ENCODE assay signal across 8 cellular contexts in genomic region chr5:145946112-145946861, GRCh38. TPM values are rescaled to one million over a fixed set of nuclear protein-coding genes. Genes with fewer than 3 reads are reported as not detected.
A peak's percentile ranks its signal among the peaks of the same experiment; 100 is the strongest.
DNase-seq lines count a peak whose midpoint lies in the region; ATAC-seq, FAIRE-seq and TF ChIP-seq lines count a peak whose summit lies in the region.

No MANE protein-coding gene starts in this region.

- no peaks in the 10 kb centered on the region for H3K36me3 Mint-ChIP-seq in T-helper 1 cell treated with Interleukin-12 subunit alpha and Interleukin-12 subunit beta and Interleukin-4 antibody, amounts not matched to agents 30 μg/mL and 1 μg/mL, for 36 hours (ENCODE audit: low read depth)

- peaks cover 37% of the 10 kb centered on the region for H3K4me1 Mint-ChIP-seq in T-helper 1 cell treated with Interleukin-12 subunit alpha and Interleukin-12 subunit beta and Interleukin-4 antibody, amounts not matched to agents 30 μg/mL and 1 μg/mL, for 36 hours (ENCODE audit: low read depth)

- H3K4me3 Mint-ChIP-seq in T-helper 1 cell treated with Interleukin-12 subunit alpha and Interleukin-12 subunit beta and Interleukin-4 antibody, amounts not matched to agents 30 μg/mL and 1 μg/mL, for 36 hours, result peak overlapping the region; percentile 8

- TF ChIP-seq EP300 in A549 (IDR thresholded peaks at IDR 0.05), result no peak

- H3K9me3 Mint-ChIP-seq in T-helper 1 cell treated with Interleukin-12 subunit alpha and Interleukin-12 subunit beta and Interleukin-4 antibody, amounts not matched to agents 30 μg/mL and 1 μg/mL, for 36 hours, result no peaks in the 10 kb centered on the region

- H3K9me3 ChIP-seq in A549, result no peaks in the 10 kb centered on the region
- H3K9me3 ChIP-seq in heart right ventricle, result no peaks in the 10 kb centered on the region

- peaks cover 59% of the 10 kb centered on the region for H3K4me1 ChIP-seq in A549
- H3K4me1 ChIP-seq in heart right ventricle, result peaks cover 0 to 39% (median 15%) of the 10 kb centered on the region in 9 donors

- H3K4me2 ChIP-seq in A549, result peak overlapping the region; percentile 56

- POLR2A ChIA-PET in A549 (lab: Yijun Ruan, JAX), result interaction anchor here (0.9 to 1.0 kb wide), 2 partner anchors 17 to 21 kb away, joined by 3 read pairs; no protein-coding TSS in a partner anchor

- H3K4me3 ChIP-seq in A549 (no peak overlapping the region), heart right ventricle (no peak overlapping the region)

- no peak for TF ChIP-seq RAD21 in A549 (conservative IDR thresholded peaks at IDR 0.05 in 1 of 2, IDR thresholded peaks at IDR 0.05 in 1 of 2)

- H3K27me3 Mint-ChIP-seq in T-helper 1 cell treated with Interleukin-12 subunit alpha and Interleukin-12 subunit beta and Interleukin-4 antibody, amounts not matched to agents 30 μg/mL and 1 μg/mL, for 36 hours (ENCODE audit: low read depth), result peaks cover 49% of the 10 kb centered on the region

- intact Hi-C loops in heart right ventricle (cut with DNase I), result loop anchor here in 1 of 10 donors (5.0 kb wide), 1 partner anchor 101 kb away; no protein-coding TSS in a partner anchor

- H3K27ac ChIP-seq in A549 (peak overlapping the region; percentile 28 to 75), heart right ventricle (peak overlapping the region in 9 of 10 donors; percentile 4 to 62 (median 39))

- peak; percentile 77 for FAIRE-seq in A549 (lab: Jason Lieb, UNC)

- peak overlapping the region; percentile 32 for H3K27ac Mint-ChIP-seq in T-helper 1 cell treated with Interleukin-12 subunit alpha and Interleukin-12 subunit beta and Interleukin-4 antibody, amounts not matched to agents 30 μg/mL and 1 μg/mL, for 36 hours

- DNase-seq in A549 (ENCODE audit: low read depth in 1 of 2, low spot score in 1 of 2) (peak; percentile 41 to 66), heart right ventricle (peak; percentile 23 to 32), cortex of kidney (lab: John Stamatoyannopoulos, UW) (no peak), NCI-H1105 (lab: John Stamatoyannopoulos, UW) (no peak)
- DNase-seq in activated CD4-positive, alpha-beta T cell treated with anti-CD3 and anti-CD28 coated beads, Interleukin-2, amount 50 U/mL, for 4 hours, result no peak

- H3K27me3 ChIP-seq in heart right ventricle, result peaks cover 0 to 16% (median 0%) of the 10 kb centered on the region in 7 donors

- no peaks in the 10 kb centered on the region for H3K36me3 ChIP-seq in heart right ventricle

- ATAC-seq in A549, result peak; percentile 69 to 77
- peak; percentile 94 for ATAC-seq in GM19025 (IDR thresholded peaks at IDR 0.05; ENCODE audit: low read depth, unreplicated experiment)
- peak; percentile 93 for ATAC-seq in HG03108 (IDR thresholded peaks at IDR 0.05; ENCODE audit: unreplicated experiment)
- peak; percentile 70 to 91 (median 86) for ATAC-seq in heart right ventricle

- TF ChIP-seq POLR2A in A549 (IDR thresholded peaks at IDR 0.05; ENCODE audit: low read length), result no peak

- WGBS in A549 (ENCODE audit: missing lambda C conversion rate), result 32% methylated on average over 4 of the region's 4 CpGs
- WGBS in heart right ventricle, 2 donors, result 56 to 57% methylated on average over 4 of the region's 4 CpGs

- TF ChIP-seq CTCF in A549 (IDR thresholded peaks at IDR 0.05), result no peak
- no peak for TF ChIP-seq CTCF in heart right ventricle (IDR thresholded peaks at IDR 0.05)

- CTCF ChIA-PET in A549 (lab: Yijun Ruan, JAX), result interaction anchor here (0.8 to 1.9 kb wide), 4 partner anchors 28 to 105 kb away, joined by 3 to 4 read pairs (median 4); no protein-coding TSS in a partner anchor

TF ChIP-seq in A549, 52 proteins besides CTCF, POLR2A, EP300 and RAD21:
- TF ChIP-seq MAX (IDR thresholded peaks at IDR 0.05) (0 out of 2 replicates have a peak, but pooled peaks have one; percentile 26), ELK1 (IDR thresholded peaks at IDR 0.05; ENCODE audit: low read depth, low read length) (no peak), EHMT2 (IDR thresholded peaks at IDR 0.05; ENCODE audit: low read depth) (no peak), BCL3 (IDR thresholded peaks at IDR 0.05) (no peak), SREBF2 (IDR thresholded peaks at IDR 0.05) (no peak), JUNB (IDR thresholded peaks at IDR 0.05) (peak; percentile 71), RFX5 (IDR thresholded peaks at IDR 0.05) (no peak), HMGXB4 (CRISPR knock-in tag; IDR thresholded peaks at IDR 0.05; ENCODE audit: borderline replicate concordance) (no peak), CEBPB (IDR thresholded peaks at IDR 0.05) (peak; percentile 7 to 18; a peak in 1 of 4 replicates), KDM1A (IDR thresholded peaks at IDR 0.05; ENCODE audit: low read depth) (no peak), CBX8 (IDR thresholded peaks at IDR 0.05) (no peak), JUN (IDR thresholded peaks at IDR 0.05) (peak in 1 of 2 experiments; percentile 37; a peak in 1 of 5 replicates), FOSL2 (IDR thresholded peaks at IDR 0.05) (peak; percentile 73), FOSL2 (CRISPR knock-in tag; IDR thresholded peaks at IDR 0.05) (peak; percentile 52), NR3C1 (IDR thresholded peaks at IDR 0.05) (no peak), TP53 (CRISPR knock-in tag; IDR thresholded peaks at IDR 0.05) (no peak)
TF ChIP-seq in A549: peak in this region for 5.

RNA-seq across cellular contexts. Expression of gene SH3RF2, which starts 9.9 kb away (rescaled TPM):
- polyA plus RNA-seq in A549 (2011; rRNA removed) (6.0 and 6.9 TPM in 2 replicates), A549 (2017; fragmentation: RNase III; extraction: RNeasy Plus Mini Kit Qiagen cat#74134 plus additional on column Dnase treatment) (3.9 to 4.1 TPM (median 4.1 TPM) in 3 replicates), heart right ventricle (100 to 1,000 TPM in 1 of 2 donors, 10 to 100 TPM in 1; 32.9 to 887 TPM)
- 4.0 and 4.1 TPM in 2 replicates for polyA plus RNA-seq in A549 (2012; cell fraction: cytosol; rRNA removed)
- polyA plus RNA-seq in A549 (2012; cell fraction: nucleus; rRNA removed), result 9.6 and 11.8 TPM in 2 replicates
- polyA minus RNA-seq in A549 (2011; rRNA and poly(A)+ RNA removed), result 11.5 and 13.2 TPM in 2 replicates
- 100 to 1,000 TPM; 163 to 456 (median 219) TPM for total RNA-seq in heart right ventricle

Comparison
In these comparisons a context has a peak if more than half of its experiments do, and no peak if none do; other contexts are left out.
1. DNase-seq: peak in A549 (2 of 2) and heart right ventricle (2 of 2); none in cortex of kidney (single experiment), NCI-H1105 (single experiment) and activated CD4-positive, alpha-beta T cell treated with anti-CD3 and anti-CD28 coated beads, Interleukin-2, amount 50 U/mL, for 4 hours (0 of 2).
2. Peak in every context shown above with its lines, with median percentiles within 50 percentile points of each other: ATAC-seq.